In the genomic region with DNA sequence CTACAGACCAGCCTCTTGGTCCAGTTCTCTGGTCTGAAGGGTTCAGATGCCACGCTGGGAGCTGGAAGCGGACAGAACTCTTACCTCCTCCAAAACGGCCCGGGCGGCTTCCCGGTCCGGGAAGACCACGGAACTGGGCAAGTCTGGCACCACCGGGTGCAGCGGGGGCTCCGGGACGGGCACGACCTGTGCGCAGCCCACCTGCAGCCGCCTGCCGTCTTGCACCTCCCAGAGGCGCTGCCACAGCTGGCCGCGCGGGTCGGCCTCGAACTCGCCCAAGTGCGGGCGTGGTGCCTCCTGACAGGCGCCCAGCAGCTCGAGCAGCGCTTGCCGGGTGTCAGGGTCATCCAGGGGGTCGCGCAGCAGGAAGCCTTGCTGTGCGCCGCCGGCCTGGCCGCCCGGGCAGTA, we compare ENCODE assay signal across 8 cellular contexts.
DNase-seq lines count a peak whose midpoint lies in the region; ATAC-seq lines count a peak whose summit lies in the region.

No MANE protein-coding gene starts in this region.

- no peaks in the 10 kb centered on the region for H3K36me3 ChIP-seq in iPS-18a (ENCODE audit: control insufficient read depth, low read depth, low read length)

- H3K27me3 ChIP-seq in iPS-18a (ENCODE audit: control insufficient read depth, insufficient read depth, low read length) = peaks cover 47% of the 10 kb centered on the region

- peak overlapping the region; percentile 63 for H3K4me3 ChIP-seq in iPS-18a (ENCODE audit: low read length)

- H3K9me3 ChIP-seq in iPS-18a (ENCODE audit: control insufficient read depth, low read depth, low read length) = no peaks in the 10 kb centered on the region

- peak; percentile 18 for ATAC-seq in GM19043 (IDR thresholded peaks at IDR 0.05; ENCODE audit: low read depth, unreplicated experiment)
- peak; percentile 28 for ATAC-seq in HG03432 (IDR thresholded peaks at IDR 0.05; ENCODE audit: unreplicated experiment)
- ATAC-seq in stimulated activated naive CD8-positive, alpha-beta T cell treated with anti-CD3 and anti-CD28 coated beads, Interleukin-15, Interleukin-2, amounts not matched to agents 100 U/mL and 50 U/mL, for 24 hours = peak; percentile 2
- ATAC-seq in HG03025 (IDR thresholded peaks at IDR 0.05; ENCODE audit: low FRiP score, unreplicated experiment) = no peak

- no peak overlapping the region for H3K9ac ChIP-seq in iPS-18a (ENCODE audit: low read length)

- H3K4me1 ChIP-seq in iPS-18a (ENCODE audit: control insufficient read depth, low read depth, low read length) = no peaks in the 10 kb centered on the region

- no peak overlapping the region for H3K27ac ChIP-seq in iPS-18a (ENCODE audit: low read length)

- peak; percentile 32 for DNase-seq in 8988T
- peak; percentile 36 for DNase-seq in activated naive CD4-positive, alpha-beta T cell treated with Interleukin-2 at 50 U/mL for 16 hours
- peak; percentile 44 for DNase-seq in stimulated activated naive CD8-positive, alpha-beta T cell treated with anti-CD3 and anti-CD28 coated beads, Interleukin-15, Interleukin-2, amounts not matched to agents 100 U/mL and 50 U/mL, for 24 hours
- DNase-seq in epidermal melanocyte (ENCODE audit: insufficient read length, low spot score) = no peak
